In the genomic region with DNA sequence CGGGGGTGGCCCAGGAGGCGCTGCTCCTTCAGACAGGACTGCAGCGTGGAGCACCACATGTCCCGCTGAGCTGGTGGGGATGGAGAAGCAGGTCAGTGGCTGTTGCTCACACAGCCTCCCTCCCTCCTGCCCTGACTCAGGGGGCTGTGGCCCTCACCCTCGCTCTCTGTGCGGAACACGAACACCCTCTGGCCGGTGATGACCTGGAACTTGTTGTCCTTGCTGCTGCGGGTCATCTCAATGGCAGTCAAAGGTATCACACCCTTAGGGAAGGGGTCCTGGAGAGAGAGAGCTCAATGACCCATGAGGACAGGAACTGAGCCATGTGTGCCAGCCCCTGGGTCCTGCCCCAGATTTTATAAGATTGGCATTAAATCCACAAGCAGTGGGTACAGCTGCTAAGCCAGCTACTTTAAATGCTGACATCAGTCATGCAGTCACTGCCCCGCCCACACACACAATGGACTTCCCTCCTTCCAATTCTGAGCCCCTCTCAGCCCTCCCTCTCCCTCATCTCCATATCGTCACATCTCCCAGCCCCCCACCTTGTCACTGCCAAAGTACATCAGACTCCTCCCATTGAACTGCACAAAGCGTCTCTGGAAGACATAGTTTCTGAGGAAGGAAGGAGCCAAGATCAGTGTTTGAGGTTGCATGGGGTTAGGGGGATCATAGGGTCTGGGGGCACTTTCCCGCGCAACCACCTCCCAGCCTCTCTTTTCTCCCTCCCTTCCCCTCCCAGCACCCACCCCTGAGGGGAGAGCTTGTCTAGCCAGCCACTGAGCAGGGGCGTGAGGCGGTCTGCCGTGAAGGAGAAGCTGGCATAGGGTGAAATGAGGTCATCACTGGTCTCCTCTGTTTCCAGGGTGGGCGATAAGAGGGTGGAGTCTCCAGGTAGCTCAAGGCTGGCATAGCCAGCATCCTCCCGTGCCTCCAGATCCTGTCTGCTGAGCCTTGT, we compare ENCODE assay signal across 18 cellular contexts. TPM values are rescaled to one million over a fixed set of nuclear protein-coding genes. Genes with fewer than 3 reads are reported as not detected.
DNase-seq lines count a peak whose midpoint lies in the region; FAIRE-seq and TF ChIP-seq lines count a peak whose summit lies in the region.
"Had no signal": no experiment of that assay in that cellular context is flagged by ENCODE, and none has a peak within 500 bp of the region (broad histone marks: within the 10 kb centered on the region; RNA-seq: fewer than 3 reads in every experiment).

No MANE protein-coding gene starts in this region.

- TF ChIP-seq CTCF in endothelial cell of umbilical vein (IDR thresholded peaks at IDR 0.05; ENCODE audit: extremely low read depth in 1 of 2, insufficient read depth in 1 of 2, low read depth in 1 of 2, low read length in 2 of 2) = no peak

- H3K27me3 ChIP-seq in HUES64 (ENCODE audit: insufficient read depth, low read length) (no peaks in the 10 kb centered on the region), endothelial cell of umbilical vein (ENCODE audit: control insufficient read depth in 2 of 2, insufficient read depth in 2 of 2, low read length in 2 of 2) (no peaks in the 10 kb centered on the region), neuronal stem cell (ENCODE audit: control insufficient read depth in 3 of 3, insufficient read depth in 3 of 3, low read depth in 1 of 3, low read length in 3 of 3) (no peaks in the 10 kb centered on the region), MG63 (no peaks in the 10 kb centered on the region)

- peak overlapping the region; percentile 52; the same call in 1 of the 2 replicates for H3K27ac ChIP-seq in HUES64 (ENCODE audit: low read depth, low read length)
- no peak overlapping the region for H3K27ac ChIP-seq in endothelial cell of umbilical vein (ENCODE audit: insufficient read depth, low read depth, low read length)
- H3K27ac ChIP-seq in neuronal stem cell (replicated peaks; ENCODE audit: low read length) = no peak overlapping the region
- H3K27ac ChIP-seq: skin epidermis, WERI-Rb-1 had no signal

- H3K36me3 ChIP-seq in HUES64 (ENCODE audit: insufficient read depth, low read length) = peaks cover 53% of the 10 kb centered on the region
- peaks cover 22 to 57% of the 10 kb centered on the region in 2 experiments for H3K36me3 ChIP-seq in endothelial cell of umbilical vein (ENCODE audit: control insufficient read depth in 2 of 2, extremely low read depth in 1 of 2, insufficient read depth in 2 of 2, low read length in 2 of 2)
- H3K36me3 ChIP-seq in neuronal stem cell (replicated peaks in 1 of 2; ENCODE audit: control insufficient read depth in 2 of 2, insufficient read depth in 2 of 2, low read length in 2 of 2) = peaks cover 10 to 60% of the 10 kb centered on the region in 2 donors
- no peaks in the 10 kb centered on the region for H3K36me3 ChIP-seq in MG63
- H3K36me3 ChIP-seq: WERI-Rb-1 had no signal

- H4K8ac ChIP-seq in neuronal stem cell (ENCODE audit: low read depth, low read length) = no peak overlapping the region

- H3K14ac ChIP-seq in neuronal stem cell (ENCODE audit: low read length) = no peak overlapping the region

- no peak overlapping the region for H3K4me2 ChIP-seq in endothelial cell of umbilical vein (ENCODE audit: insufficient read depth, low read length)
- no peak overlapping the region for H3K4me2 ChIP-seq in neuronal stem cell (ENCODE audit: insufficient read depth, low read length, poor library complexity, severe bottlenecking)

- dilution Hi-C loops in endothelial cell of umbilical vein (cut with MboI; ENCODE audit: extremely low pct_ligation_motif_present, low sequenced_read_pairs) = no loop called here

- H2BK5ac ChIP-seq in neuronal stem cell (ENCODE audit: low read length) = peak overlapping the region; percentile 10

- H3K4me3 ChIP-seq in HUES64 (ENCODE audit: low read length) (no peak overlapping the region), endothelial cell of umbilical vein (replicated peaks in 1 of 3; ENCODE audit: insufficient read depth in 1 of 3, low read depth in 1 of 3, low read length in 3 of 3) (no peak overlapping the region), neuronal stem cell (ENCODE audit: low read length in 2 of 2) (no peak overlapping the region), MG63 (no peak overlapping the region)
- H3K4me3 ChIP-seq: skin epidermis had no signal

- FAIRE-seq in endothelial cell of umbilical vein (lab: Jason Lieb, UNC) = peak; percentile 67
- FAIRE-seq: islet of Langerhans had no signal

- peaks cover 11% of the 10 kb centered on the region for H3K4me1 ChIP-seq in HUES64 (ENCODE audit: insufficient read depth, low read length)
- peaks cover 26% of the 10 kb centered on the region for H3K4me1 ChIP-seq in endothelial cell of umbilical vein (ENCODE audit: control insufficient read depth, extremely low read depth, insufficient read depth, low read length)
- peaks cover 8 to 16% of the 10 kb centered on the region in 2 donors for H3K4me1 ChIP-seq in neuronal stem cell (ENCODE audit: control insufficient read depth in 2 of 2, insufficient read depth in 1 of 2, low read depth in 1 of 2, low read length in 2 of 2)

- no peaks in the 10 kb centered on the region for H3K9me1 ChIP-seq in endothelial cell of umbilical vein (replicated peaks; ENCODE audit: control insufficient read depth, extremely low read depth, insufficient read depth, low read length)

- CTCF ChIA-PET in endothelial cell of umbilical vein (lab: Charles Lee) = interaction anchor here (0.6 to 0.9 kb wide), 2 partner anchors 19 to 217 kb away, joined by 3 to 4 read pairs; no protein-coding TSS in a partner anchor

- POLR2A ChIA-PET in endothelial cell of umbilical vein (lab: Charles Lee) = interaction anchor here (0.6 kb wide), 1 partner anchor 13 kb away, joined by 3 read pairs; no protein-coding TSS in a partner anchor

- no peaks in the 10 kb centered on the region for H3K79me1 ChIP-seq in neuronal stem cell (ENCODE audit: low read depth, low read length)

- peak overlapping the region; percentile 54 for H3K18ac ChIP-seq in neuronal stem cell (ENCODE audit: low read length)

- H4K91ac ChIP-seq in neuronal stem cell (ENCODE audit: low read depth, low read length, poor library complexity) = no peak overlapping the region

- DNase-seq in G401 (ENCODE audit: low spot score) (peak; percentile 18), endothelial cell of umbilical vein (ENCODE audit: low read depth, low spot score) (no peak), neuronal stem cell (ENCODE audit: low spot score) (no peak), NCI-H146 (lab: John Stamatoyannopoulos, UW) (no peak), MG63 (no peak), NCI-H2029 (lab: John Stamatoyannopoulos, UW) (no peak)
- DNase-seq: activated effector memory CD4-positive, alpha-beta T cell treated with Interleukin-2 at 50 U/mL for 16 hours; amniotic stem cell; NCI-H2081; NCI-H774; occipital lobe; RPMI8226; stimulated activated CD4-positive, alpha-beta T cell treated with anti-CD3 and anti-CD28 coated beads, Interleukin-4, amount 100 ng/mL, for 4 hours; T-helper 1 cell; WERI-Rb-1 had no signal

- 81% methylated on average over 16 of the region's 19 CpGs for WGBS in HUES64
- no CpG with 5 or more reads among the region's 19 CpGs for WGBS in neuronal stem cell (ENCODE audit: extremely low coverage in 2 of 2, insufficient read length in 2 of 2, insufficient replicate concordance in 1 of 2), 2 donors

- BruUV-seq in endothelial cell of umbilical vein (replicated peaks; lab: Mats Ljungman, UMichigan) = no TSS peak

- H2BK120ac ChIP-seq in neuronal stem cell (ENCODE audit: low read depth, low read length) = no peak overlapping the region

- in situ Hi-C loops in G401 (cut with HindIII; ENCODE audit: low sequenced_read_pairs) = no loop called here

- no peak overlapping the region for H2AFZ ChIP-seq in endothelial cell of umbilical vein (ENCODE audit: low read depth, low read length)
- H2AFZ ChIP-seq in neuronal stem cell (ENCODE audit: low read length) = peak overlapping the region; percentile 72

- H2AK5ac ChIP-seq in neuronal stem cell (ENCODE audit: low read depth, low read length) = no peak overlapping the region

- H3K4ac ChIP-seq in neuronal stem cell (ENCODE audit: low read length) = peak overlapping the region; percentile 31

- intact Hi-C loops in endothelial cell of umbilical vein (cut with micrococcal nuclease) = no loop called here

- no peak overlapping the region for H2BK12ac ChIP-seq in neuronal stem cell (ENCODE audit: low read length)

- peaks cover 37% of the 10 kb centered on the region for H3K79me2 ChIP-seq in endothelial cell of umbilical vein (ENCODE audit: control insufficient read depth, insufficient read depth, low read length)

- no peak overlapping the region for H3K23ac ChIP-seq in neuronal stem cell (ENCODE audit: low read depth, low read length, poor library complexity)

- H2BK15ac ChIP-seq in neuronal stem cell (ENCODE audit: low read length) = no peak overlapping the region

- H4K20me1 ChIP-seq in endothelial cell of umbilical vein (replicated peaks; ENCODE audit: control insufficient read depth, extremely low read depth, insufficient read depth, low read length) = no peaks in the 10 kb centered on the region

- H3K9me3 ChIP-seq in HUES64 (ENCODE audit: insufficient read depth, low read depth, low read length) (no peaks in the 10 kb centered on the region), endothelial cell of umbilical vein (replicated peaks; ENCODE audit: control insufficient read depth, insufficient read depth, low read length) (no peaks in the 10 kb centered on the region), neuronal stem cell (replicated peaks in 1 of 2; ENCODE audit: control insufficient read depth in 2 of 2, insufficient read depth in 1 of 2, low read depth in 1 of 2, low read length in 2 of 2) (no peaks in the 10 kb centered on the region), MG63 (no peaks in the 10 kb centered on the region)

- peak; percentile 28 for TF ChIP-seq POLR2A in endothelial cell of umbilical vein (IDR thresholded peaks at IDR 0.05; ENCODE audit: low read depth, low read length)

- no peak overlapping the region for H3K9ac ChIP-seq in HUES64 (ENCODE audit: low read depth, low read length)
- no peak overlapping the region for H3K9ac ChIP-seq in endothelial cell of umbilical vein (replicated peaks; ENCODE audit: extremely low read depth, insufficient read depth, low read length)
- H3K9ac ChIP-seq in neuronal stem cell (ENCODE audit: low read depth, low read length, poor library complexity) = peak overlapping the region; percentile 40

RNA-seq across cellular contexts. Expression of gene ARAP3, which starts 8.9 kb away (rescaled TPM):
- total RNA-seq in G401 (2014; rRNA removed; shearing (Covaris generic)) = not detected in 2 replicates
- polyA plus RNA-seq in HUES64 (2013, experiment 1 of 2) = 23.3 TPM
- polyA plus RNA-seq in HUES64 (2013, experiment 2 of 2) = 28.6 TPM
- 136 and 142 TPM in 2 replicates for total RNA-seq in endothelial cell of umbilical vein
- polyA plus RNA-seq in endothelial cell of umbilical vein = 60.6 and 62.1 TPM in 2 replicates
- polyA plus RNA-seq in endothelial cell of umbilical vein (2011; cell fraction: cytosol; rRNA removed) = 58.7 and 63.2 TPM in 2 replicates
- polyA plus RNA-seq in endothelial cell of umbilical vein (2011; cell fraction: nucleus; rRNA removed) = 270 and 334 TPM in 2 replicates
- 91.3 and 94.0 TPM in 2 replicates for polyA plus RNA-seq in endothelial cell of umbilical vein (2012)
- polyA minus RNA-seq in endothelial cell of umbilical vein = 100 and 107 TPM in 2 replicates
- 3.4 TPM for polyA minus RNA-seq in endothelial cell of umbilical vein (2011; cell fraction: cytosol; rRNA and poly(A)+ RNA removed)
- 105 and 115 TPM in 2 replicates for polyA minus RNA-seq in endothelial cell of umbilical vein (2011; cell fraction: nucleus; rRNA and poly(A)+ RNA removed)
- 19.7 TPM for polyA plus RNA-seq in neuronal stem cell (2013, experiment 1 of 2)
- 19.5 TPM for polyA plus RNA-seq in neuronal stem cell (2013, experiment 2 of 2)
- 2.1 and 4.6 TPM in 2 replicates for total RNA-seq in MG63 (2014; rRNA removed; shearing (Covaris generic); ENCODE audit: low replicate concordance)

RNA-seq across cellular contexts. Expression of gene FCHSD1, which starts 21.9 kb away (rescaled TPM):
- 8.8 and 17.7 TPM in 2 replicates for total RNA-seq in G401 (2014; rRNA removed; shearing (Covaris generic))
- 11.5 TPM for polyA plus RNA-seq in HUES64 (2013, experiment 1 of 2)
- polyA plus RNA-seq in HUES64 (2013, experiment 2 of 2) = 12.6 TPM
- 37.0 and 37.1 TPM in 2 replicates for total RNA-seq in endothelial cell of umbilical vein
- 34.8 and 35.1 TPM in 2 replicates for polyA plus RNA-seq in endothelial cell of umbilical vein
- 11.9 and 19.6 TPM in 2 replicates for polyA plus RNA-seq in endothelial cell of umbilical vein (2011; cell fraction: cytosol; rRNA removed)
- 319 and 330 TPM in 2 replicates for polyA plus RNA-seq in endothelial cell of umbilical vein (2011; cell fraction: nucleus; rRNA removed)
- 26.0 and 32.5 TPM in 2 replicates for polyA plus RNA-seq in endothelial cell of umbilical vein (2012)
- polyA minus RNA-seq in endothelial cell of umbilical vein = 27.4 and 30.0 TPM in 2 replicates
- polyA minus RNA-seq in endothelial cell of umbilical vein (2011; cell fraction: cytosol; rRNA and poly(A)+ RNA removed) = 1.6 TPM
- polyA minus RNA-seq in endothelial cell of umbilical vein (2011; cell fraction: nucleus; rRNA and poly(A)+ RNA removed) = 49.2 and 52.4 TPM in 2 replicates
- 11.3 TPM for polyA plus RNA-seq in neuronal stem cell (2013, experiment 1 of 2)
- polyA plus RNA-seq in neuronal stem cell (2013, experiment 2 of 2) = 10.9 TPM
- total RNA-seq in MG63 (2014; rRNA removed; shearing (Covaris generic); ENCODE audit: low replicate concordance) = 3.4 and 5.8 TPM in 2 replicates

RNA-seq across cellular contexts. Expression of gene RELL2, which starts 36.3 kb away (rescaled TPM):
- total RNA-seq in G401 (2014; rRNA removed; shearing (Covaris generic)) = 9.9 and 21.2 TPM in 2 replicates
- 10.3 TPM for polyA plus RNA-seq in HUES64 (2013, experiment 1 of 2)
- polyA plus RNA-seq in HUES64 (2013, experiment 2 of 2) = 9.7 TPM
- 3.1 and 3.6 TPM in 2 replicates for total RNA-seq in endothelial cell of umbilical vein
- 3.4 and 4.8 TPM in 2 replicates for polyA plus RNA-seq in endothelial cell of umbilical vein
- polyA plus RNA-seq in endothelial cell of umbilical vein (2011; cell fraction: cytosol; rRNA removed) = 2.7 and 3.4 TPM in 2 replicates
- 14.0 and 16.1 TPM in 2 replicates for polyA plus RNA-seq in endothelial cell of umbilical vein (2011; cell fraction: nucleus; rRNA removed)
- polyA plus RNA-seq in endothelial cell of umbilical vein (2012) = 1.5 and 2.3 TPM in 2 replicates
- polyA minus RNA-seq in endothelial cell of umbilical vein = 0.70 and 1.2 TPM in 2 replicates
- 0.51 TPM for polyA minus RNA-seq in endothelial cell of umbilical vein (2011; cell fraction: cytosol; rRNA and poly(A)+ RNA removed)
- polyA minus RNA-seq in endothelial cell of umbilical vein (2011; cell fraction: nucleus; rRNA and poly(A)+ RNA removed) = 1.0 and 2.7 TPM in 2 replicates
- 2.6 TPM for polyA plus RNA-seq in neuronal stem cell (2013, experiment 1 of 2)
- 2.5 TPM for polyA plus RNA-seq in neuronal stem cell (2013, experiment 2 of 2)
- total RNA-seq in MG63 (2014; rRNA removed; shearing (Covaris generic); ENCODE audit: low replicate concordance) = 13.2 and 15.1 TPM in 2 replicates

RNA-seq across cellular contexts. Expression of gene HDAC3, which starts 36.5 kb away (rescaled TPM):
- total RNA-seq in G401 (2014; rRNA removed; shearing (Covaris generic)) = 105 and 117 TPM in 2 replicates
- polyA plus RNA-seq in HUES64 (2013, experiment 1 of 2) = 92.1 TPM
- 81.0 TPM for polyA plus RNA-seq in HUES64 (2013, experiment 2 of 2)
- total RNA-seq in endothelial cell of umbilical vein = 58.5 and 60.2 TPM in 2 replicates
- polyA plus RNA-seq in endothelial cell of umbilical vein = 74.7 and 75.5 TPM in 2 replicates
- 64.0 and 66.6 TPM in 2 replicates for polyA plus RNA-seq in endothelial cell of umbilical vein (2011; cell fraction: cytosol; rRNA removed)
- polyA plus RNA-seq in endothelial cell of umbilical vein (2011; cell fraction: nucleus; rRNA removed) = 164 and 169 TPM in 2 replicates
- polyA plus RNA-seq in endothelial cell of umbilical vein (2012) = 28.3 and 43.8 TPM in 2 replicates
- 83.2 and 85.6 TPM in 2 replicates for polyA minus RNA-seq in endothelial cell of umbilical vein
- 32.5 TPM for polyA minus RNA-seq in endothelial cell of umbilical vein (2011; cell fraction: cytosol; rRNA and poly(A)+ RNA removed)
- polyA minus RNA-seq in endothelial cell of umbilical vein (2011; cell fraction: nucleus; rRNA and poly(A)+ RNA removed) = 40.8 and 58.4 TPM in 2 replicates
- polyA plus RNA-seq in neuronal stem cell (2013, experiment 1 of 2) = 61.4 TPM
- polyA plus RNA-seq in neuronal stem cell (2013, experiment 2 of 2) = 61.9 TPM
- total RNA-seq in MG63 (2014; rRNA removed; shearing (Covaris generic); ENCODE audit: low replicate concordance) = 122 and 169 TPM in 2 replicates

RNA-seq across cellular contexts. Expression of gene DIAPH1, which starts 54.3 kb away (rescaled TPM):
- 23.5 and 34.0 TPM in 2 replicates for total RNA-seq in G401 (2014; rRNA removed; shearing (Covaris generic))
- 54.8 TPM for polyA plus RNA-seq in HUES64 (2013, experiment 1 of 2)
- 55.0 TPM for polyA plus RNA-seq in HUES64 (2013, experiment 2 of 2)
- 103 and 105 TPM in 2 replicates for total RNA-seq in endothelial cell of umbilical vein
- 59.2 and 68.6 TPM in 2 replicates for polyA plus RNA-seq in endothelial cell of umbilical vein
- 51.6 and 54.4 TPM in 2 replicates for polyA plus RNA-seq in endothelial cell of umbilical vein (2011; cell fraction: cytosol; rRNA removed)
- 167 and 183 TPM in 2 replicates for polyA plus RNA-seq in endothelial cell of umbilical vein (2011; cell fraction: nucleus; rRNA removed)
- polyA plus RNA-seq in endothelial cell of umbilical vein (2012) = 65.8 and 74.9 TPM in 2 replicates
- polyA minus RNA-seq in endothelial cell of umbilical vein = 135 and 141 TPM in 2 replicates
- polyA minus RNA-seq in endothelial cell of umbilical vein (2011; cell fraction: cytosol; rRNA and poly(A)+ RNA removed) = 79.2 TPM
- polyA minus RNA-seq in endothelial cell of umbilical vein (2011; cell fraction: nucleus; rRNA and poly(A)+ RNA removed) = 114 and 132 TPM in 2 replicates
- polyA plus RNA-seq in neuronal stem cell (2013, experiment 1 of 2) = 34.7 TPM
- 34.1 TPM for polyA plus RNA-seq in neuronal stem cell (2013, experiment 2 of 2)
- total RNA-seq in MG63 (2014; rRNA removed; shearing (Covaris generic); ENCODE audit: low replicate concordance) = 28.4 and 43.9 TPM in 2 replicates

Comparison
In these comparisons a context has a peak if more than half of its experiments do, and no peak if none do; other contexts are left out.
1. RNA of gene ARAP3, which starts 8.9 kb away (total RNA-seq): 136 to 142 TPM in endothelial cell of umbilical vein; 2.1 to 4.6 TPM in MG63 and not detected in G401; every median in the first group is over 10 times any median in the second.